19 cellular contexts compared by ENCODE assay signal in genomic region chr5:179488464-179488863, GRCh38.
"Had no signal": no experiment of that assay in that cellular context is flagged by ENCODE, and none has a peak within 500 bp of the region (broad histone marks: within the 10 kb centered on the region; RNA-seq: fewer than 3 reads in every experiment).

No MANE protein-coding gene starts in this region.

- H3K36me3 ChIP-seq: neural progenitor cell, prostate gland, right atrium auricular region, tibial nerve, vagina had no signal

- H3K9me3 Mint-ChIP-seq: activated B cell treated with CpG ODN at 0.5 μM for 24 hours; activated naive CD8-positive, alpha-beta T cell treated with anti-CD3 and anti-CD28 coated beads, Interleukin-2, amount 10 ng/mL, durations not matched to agents 7 days and 5 days; activated T-cell treated with anti-CD3 and anti-CD28 coated beads, Interleukin-2, amount 50 U/mL, for 24 hours; activated T-helper 2 cell treated with anti-CD3 and anti-CD28 coated beads, Interferon-gamma antibody, Interleukin-2, Interleukin-4, amounts not matched to agents 10 μg/mL and 5 μg/mL and 100 μg/mL, durations not matched to agents 14 hours and 24 hours and 36 hours; T-cell had no signal

- H3K4me1 ChIP-seq: body of pancreas, neural progenitor cell, prostate gland, right atrium auricular region, tibial nerve, vagina had no signal

- H3K27ac ChIP-seq: body of pancreas, neural progenitor cell, prostate gland, right atrium auricular region, tibial nerve, vagina had no signal

- DNase-seq: activated B cell treated with CpG ODN at 0.5 μM for 24 hours; activated CD4-positive, alpha-beta T cell treated with anti-CD3 and anti-CD28 coated beads for 4 hours; activated CD8-positive, alpha-beta T cell treated with anti-CD3 and anti-CD28 coated beads, Interleukin-2, amount 10 ng/mL, durations not matched to agents 7 days and 5 days; activated naive CD4-positive, alpha-beta T cell treated with Interleukin-2 at 50 U/mL for 16 hours; activated naive CD8-positive, alpha-beta T cell treated with anti-CD3 and anti-CD28 coated beads, Interleukin-2, amount 10 ng/mL, durations not matched to agents 7 days and 5 days; activated T-cell treated with anti-CD3 and anti-CD28 coated beads, Interleukin-2, amount 50 U/mL, for 24 hours; body of pancreas; erythroblast; hippocampal formation; islet precursor cell; stimulated activated naive CD8-positive, alpha-beta T cell treated with anti-CD3 and anti-CD28 coated beads, Interleukin-15, Interleukin-2, amounts not matched to agents 100 U/mL and 50 U/mL, for 24 hours; substantia nigra; T-cell had no signal

- H3K27me3 ChIP-seq: body of pancreas, neural progenitor cell, right atrium auricular region, tibial nerve, vagina had no signal

- H3K4me1 Mint-ChIP-seq: activated B cell treated with CpG ODN at 0.5 μM for 24 hours; activated naive CD8-positive, alpha-beta T cell treated with anti-CD3 and anti-CD28 coated beads, Interleukin-2, amount 10 ng/mL, durations not matched to agents 7 days and 5 days; T-cell had no signal

- H3K27ac Mint-ChIP-seq: activated B cell treated with CpG ODN at 0.5 μM for 24 hours; activated CD8-positive, alpha-beta T cell treated with anti-CD3 and anti-CD28 coated beads, Interleukin-2, amount 10 ng/mL, durations not matched to agents 7 days and 5 days; activated naive CD8-positive, alpha-beta T cell treated with anti-CD3 and anti-CD28 coated beads, Interleukin-2, amount 10 ng/mL, durations not matched to agents 7 days and 5 days; activated T-cell treated with anti-CD3 and anti-CD28 coated beads, Interleukin-2, amount 50 U/mL, for 24 hours; activated T-helper 2 cell treated with anti-CD3 and anti-CD28 coated beads, Interferon-gamma antibody, Interleukin-2, Interleukin-4, amounts not matched to agents 10 μg/mL and 5 μg/mL and 100 μg/mL, durations not matched to agents 14 hours and 24 hours and 36 hours; neural progenitor cell; T-cell had no signal

- H3K4me3 Mint-ChIP-seq: activated B cell treated with CpG ODN at 0.5 μM for 24 hours; activated CD8-positive, alpha-beta T cell treated with anti-CD3 and anti-CD28 coated beads, Interleukin-2, amount 10 ng/mL, durations not matched to agents 7 days and 5 days; activated naive CD8-positive, alpha-beta T cell treated with anti-CD3 and anti-CD28 coated beads, Interleukin-2, amount 10 ng/mL, durations not matched to agents 7 days and 5 days; activated T-cell treated with anti-CD3 and anti-CD28 coated beads, Interleukin-2, amount 50 U/mL, for 24 hours; neural progenitor cell; T-cell had no signal

- H3K4me3 ChIP-seq: body of pancreas, neural progenitor cell, prostate gland, right atrium auricular region, tibial nerve, vagina had no signal

- ATAC-seq: activated CD8-positive, alpha-beta T cell treated with anti-CD3 and anti-CD28 coated beads, Interleukin-2, amount 10 ng/mL, durations not matched to agents 7 days and 5 days; body of pancreas; stimulated activated naive CD8-positive, alpha-beta T cell treated with anti-CD3 and anti-CD28 coated beads, Interleukin-15, Interleukin-2, amounts not matched to agents 100 U/mL and 50 U/mL, for 24 hours; T-cell had no signal

- H3K36me3 Mint-ChIP-seq: activated naive CD8-positive, alpha-beta T cell treated with anti-CD3 and anti-CD28 coated beads, Interleukin-2, amount 10 ng/mL, durations not matched to agents 7 days and 5 days; neural progenitor cell; T-cell had no signal

- H3K9me3 ChIP-seq: body of pancreas, prostate gland, right atrium auricular region, tibial nerve, vagina had no signal

- H3K27me3 Mint-ChIP-seq: activated T-cell treated with anti-CD3 and anti-CD28 coated beads, Interleukin-2, amount 50 U/mL, for 24 hours had no signal
